Comparison of ENCODE assay signal across 1 cellular context in genomic region chr6:144886682-144887081, GRCh38.
TF ChIP-seq lines count a peak whose summit lies in the region.

No MANE protein-coding gene starts in this region.

TF ChIP-seq in K562, 482 proteins besides CTCF, POLR2A, EP300 and RAD21 (continued from another document and continues in another):
- TF ChIP-seq CTCFL (IDR thresholded peaks at IDR 0.05; ENCODE audit: borderline replicate concordance, insufficient read depth, low read depth, low read length, poor library complexity, severe bottlenecking) (no peak), ZC3H8 (IDR thresholded peaks at IDR 0.05) (no peak), NFE2 (IDR thresholded peaks at IDR 0.05; ENCODE audit: low read depth) (peak; percentile 94), RBBP5 (IDR thresholded peaks at IDR 0.05; ENCODE audit: borderline replicate concordance, insufficient read depth, low read length, poor library complexity, severe bottlenecking) (no peak), NELFE (IDR thresholded peaks at IDR 0.05; ENCODE audit: insufficient read depth, insufficient read length) (no peak), ZNF239 (CRISPR knock-in tag; IDR thresholded peaks at IDR 0.05) (peak; percentile 69; the same call in 1 of the 2 replicates), SIN3B (IDR thresholded peaks at IDR 0.05; ENCODE audit: low read depth) (no peak), ZNF212 (CRISPR knock-in tag; IDR thresholded peaks at IDR 0.05) (peak; percentile 75; the same call in 1 of the 2 replicates), IFI16 (CRISPR knock-in tag; IDR thresholded peaks at IDR 0.05) (no peak), DIDO1 (tag; IDR thresholded peaks at IDR 0.05; ENCODE audit: low read depth) (no peak), RHOXF2B (CRISPR knock-in tag; conservative IDR thresholded peaks at IDR 0.05) (no peak), HDAC6 (IDR thresholded peaks at IDR 0.05; ENCODE audit: low read depth, low read length) (no peak), KLF10 (CRISPR knock-in tag; IDR thresholded peaks at IDR 0.05) (no peak), CHD1 (IDR thresholded peaks at IDR 0.05; ENCODE audit: low read length) (no peak), NEUROD1 (IDR thresholded peaks at IDR 0.05; ENCODE audit: borderline replicate concordance, low read depth, low read length, partially characterized antibody) (peak; percentile 88), IRF9 (tag; IDR thresholded peaks at IDR 0.05) (peak; percentile 58), CBX2 (IDR thresholded peaks at IDR 0.05; ENCODE audit: insufficient read depth, low read length, poor library complexity, severe bottlenecking) (no peak), TCFL5 (CRISPR knock-in tag; conservative IDR thresholded peaks at IDR 0.05) (no peak), POLR3A (IDR thresholded peaks at IDR 0.05; ENCODE audit: borderline replicate concordance, extremely low read depth, insufficient read depth, insufficient read length) (no peak), MAZ (CRISPR knock-in tag; conservative IDR thresholded peaks at IDR 0.05 in 1 of 2, IDR thresholded peaks at IDR 0.05 in 1 of 2) (peak; percentile 22 to 82; a peak in 3 of 4 replicates), ZC3H4 (CRISPR knock-in tag; IDR thresholded peaks at IDR 0.05; ENCODE audit: borderline replicate concordance) (no peak), BACH1 (tag; IDR thresholded peaks at IDR 0.05) (peak; percentile 83; the same call in 1 of the 2 replicates), TAF1 (IDR thresholded peaks at IDR 0.05; ENCODE audit: control insufficient read depth, extremely low read depth, insufficient read depth, low read length, severe bottlenecking) (peak; percentile 38), FOXM1 (IDR thresholded peaks at IDR 0.05; ENCODE audit: low read depth) (peak; percentile 99), FOXM1 (CRISPR knock-in tag; IDR thresholded peaks at IDR 0.05; ENCODE audit: low read depth) (no peak), CHCHD3 (CRISPR knock-in tag; IDR thresholded peaks at IDR 0.05) (no peak), IRF2 (CRISPR knock-in tag; IDR thresholded peaks at IDR 0.05) (no peak), ELF2 (CRISPR knock-in tag; IDR thresholded peaks at IDR 0.05) (no peak), NCOA1 (IDR thresholded peaks at IDR 0.05; ENCODE audit: low read depth) (peak; percentile 89), ZNF398 (CRISPR knock-in tag; IDR thresholded peaks at IDR 0.05) (no peak), ZNF232 (CRISPR knock-in tag; IDR thresholded peaks at IDR 0.05) (no peak), ASH1L (IDR thresholded peaks at IDR 0.05; ENCODE audit: borderline replicate concordance, low read depth, partially characterized antibody) (no peak), ZBTB9 (CRISPR knock-in tag; IDR thresholded peaks at IDR 0.05) (peak; percentile 92; the same call in 1 of the 2 replicates), SMAD4 (CRISPR knock-in tag; conservative IDR thresholded peaks at IDR 0.05) (peak; percentile 99), NRF1 (conservative IDR thresholded peaks at IDR 0.05 in 1 of 2, IDR thresholded peaks at IDR 0.05 in 1 of 2) (no peak), PATZ1 (CRISPR knock-in tag; IDR thresholded peaks at IDR 0.05; ENCODE audit: borderline replicate concordance) (no peak), TGIF2 (CRISPR knock-in tag; IDR thresholded peaks at IDR 0.05) (no peak), CBX3 (IDR thresholded peaks at IDR 0.05; ENCODE audit: borderline replicate concordance in 1 of 2, low read length in 2 of 2) (0 out of 3 replicates have a peak, but pooled peaks of 1 of the 2 experiments have one; percentile 24), POLR2B (IDR thresholded peaks at IDR 0.05; ENCODE audit: low read depth, partially characterized antibody) (no peak), CBX8 (IDR thresholded peaks at IDR 0.05; ENCODE audit: borderline replicate concordance, extremely low read depth, low read depth, low read length, poor library complexity, severe bottlenecking) (no peak), ARID3A (IDR thresholded peaks at IDR 0.05; ENCODE audit: borderline replicate concordance, low read depth, low read length) (peak; percentile 90; the same call in 1 of the 2 replicates), TEAD1 (CRISPR knock-in tag; IDR thresholded peaks at IDR 0.05) (peak in 1 of 2 experiments; percentile 92; a peak in 2 of 4 replicates), NFRKB (IDR thresholded peaks at IDR 0.05; ENCODE audit: low read depth) (no peak), DMBX1 (CRISPR knock-in tag; IDR thresholded peaks at IDR 0.05; ENCODE audit: borderline replicate concordance) (peak; percentile 93), NR2C1 (IDR thresholded peaks at IDR 0.05) (peak; percentile 24; the same call in 1 of the 2 replicates), NR2C1 (tag; IDR thresholded peaks at IDR 0.05) (peak; percentile 73; the same call in 1 of the 2 replicates), KLF1 (tag; IDR thresholded peaks at IDR 0.05) (no peak), GABPB2 (CRISPR knock-in tag; conservative IDR thresholded peaks at IDR 0.05) (no peak), FOXP4 (CRISPR knock-in tag; IDR thresholded peaks at IDR 0.05; ENCODE audit: borderline replicate concordance) (no peak), SIRT6 (IDR thresholded peaks at IDR 0.05; ENCODE audit: low read depth, low read length) (no peak), KAT7 (CRISPR knock-in tag; IDR thresholded peaks at IDR 0.05; ENCODE audit: borderline replicate concordance) (no peak), MBD2 (IDR thresholded peaks at IDR 0.05; ENCODE audit: borderline replicate concordance, low read depth) (peak; percentile 68; the same call in 1 of the 2 replicates), HMBOX1 (IDR thresholded peaks at IDR 0.05) (no peak), ZNF76 (CRISPR knock-in tag; IDR thresholded peaks at IDR 0.05; ENCODE audit: borderline replicate concordance) (no peak), RBM17 (IDR thresholded peaks at IDR 0.05; ENCODE audit: borderline replicate concordance, low read depth, low read length) (no peak), THAP12 (CRISPR knock-in tag; IDR thresholded peaks at IDR 0.05) (no peak), ERF (CRISPR knock-in tag; IDR thresholded peaks at IDR 0.05) (0 out of 2 replicates have a peak, but pooled peaks have one; percentile 60)
